10 cellular contexts compared by ENCODE assay signal in the genomic region with DNA sequence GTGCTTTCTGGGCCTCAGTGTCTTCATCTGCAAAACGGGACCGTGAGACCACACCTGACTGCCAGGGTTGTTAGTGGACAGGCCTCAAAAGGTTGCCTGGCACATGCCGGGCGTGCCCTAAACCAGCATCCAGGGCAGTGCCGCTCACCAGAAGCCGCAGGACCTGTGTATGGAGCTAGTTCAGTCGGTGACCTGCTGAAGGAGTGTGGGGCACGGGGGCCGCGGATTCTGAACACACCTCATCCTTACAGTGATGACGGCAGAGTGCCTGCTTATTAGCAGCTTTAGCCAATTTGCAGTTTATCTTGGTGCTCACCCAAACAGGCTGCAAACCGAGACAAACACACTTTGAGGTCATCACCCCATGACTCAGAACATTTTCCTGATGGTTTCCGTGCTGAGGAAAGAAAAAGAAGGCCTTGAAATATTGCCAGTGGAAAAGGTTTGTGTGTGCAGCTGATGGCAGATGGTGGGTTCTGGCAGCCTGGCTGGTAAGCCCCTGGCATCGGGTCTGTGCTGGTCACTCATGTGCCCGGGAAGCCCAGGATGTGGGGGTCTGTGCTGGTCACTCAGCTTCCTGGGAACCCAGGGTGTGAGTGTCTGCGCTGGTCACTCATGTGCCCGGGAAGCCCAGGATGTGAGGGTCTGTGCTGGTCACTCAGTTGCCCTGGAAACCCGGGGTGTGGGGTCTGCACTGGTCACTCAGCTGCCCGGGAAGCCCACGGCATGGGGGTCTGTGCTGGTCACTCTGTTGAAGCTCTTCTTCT.
A peak's percentile ranks its signal among the peaks of the same experiment; 100 is the strongest.
DNase-seq lines count a peak whose midpoint lies in the region; ATAC-seq and TF ChIP-seq lines count a peak whose summit lies in the region.
"Had no signal": no experiment of that assay in that cellular context is flagged by ENCODE, and none has a peak within 500 bp of the region (broad histone marks: within the 10 kb centered on the region; RNA-seq: fewer than 3 reads in every experiment).

No MANE protein-coding gene starts in this region.

- no peak overlapping the region for H3K4ac ChIP-seq in IMR-90 (ENCODE audit: low read depth, low read length)

- H2BK15ac ChIP-seq in IMR-90 (ENCODE audit: low read depth, low read length), result no peak overlapping the region

- no peak overlapping the region for H3K18ac ChIP-seq in IMR-90 (ENCODE audit: low read depth, low read length)

- 49% methylated on average over 14 of the region's 20 CpGs; no CpG with 5 or more reads in 1 of the 2 experiments for WGBS in IMR-90 (ENCODE audit: extremely low coverage in 2 of 2, insufficient read length in 1 of 2), 2 experiments

- H4K20me1 ChIP-seq in IMR-90 (ENCODE audit: insufficient read depth, low read length), result no peaks in the 10 kb centered on the region

- CTCF ChIA-PET in IMR-90 (lab: Yijun Ruan, JAX), result no interaction called here

- H3K56ac ChIP-seq in IMR-90 (ENCODE audit: extremely low read depth, insufficient read depth, low read length), result no peak overlapping the region

- ATAC-seq in IMR-90 (ENCODE audit: low read depth) (0 out of 2 replicates have a peak, but pooled peaks have one; percentile 17), HG03045 (IDR thresholded peaks at IDR 0.05; ENCODE audit: unreplicated experiment) (no peak)

- dilution Hi-C loops in IMR-90 (cut with HindIII; ENCODE audit: low sequenced_read_pairs, unreplicated experiment), result no loop called here

- no peaks in the 10 kb centered on the region for H3K79me1 ChIP-seq in IMR-90 (ENCODE audit: low read depth in 1 of 2, low read length in 2 of 2)

- H3K36me3 ChIP-seq in IMR-90 (ENCODE audit: control insufficient read depth, insufficient read depth, low read length) (no peaks in the 10 kb centered on the region), Peyer's patch (no peaks in the 10 kb centered on the region)

- no peak for TF ChIP-seq POLR2A in IMR-90 (IDR thresholded peaks at IDR 0.05; ENCODE audit: low read depth, low read length)
- TF ChIP-seq POLR2A in Peyer's patch (IDR thresholded peaks at IDR 0.05), result no peak

- in situ Hi-C loops in IMR-90 (cut with MboI; ENCODE audit: low sequenced_read_pairs) (no loop called here), astrocyte of the spinal cord (cut with HindIII; ENCODE audit: low sequenced_read_pairs) (no loop called here)

- H4K5ac ChIP-seq in IMR-90 (ENCODE audit: low read depth, low read length), result no peak overlapping the region

- no peak overlapping the region for H3K4me2 ChIP-seq in IMR-90 (ENCODE audit: low read depth, low read length)

- DNase-seq in IMR-90 (peak; percentile 23), astrocyte of the spinal cord (ENCODE audit: low read depth, low spot score) (peak; percentile 62), iris pigment epithelial cell (ENCODE audit: low read depth) (peak; percentile 75), smooth muscle cell of the brain vasculature (ENCODE audit: low read depth, low spot score) (peak; percentile 6), Peyer's patch (no peak)
- DNase-seq in activated CD4-positive, alpha-beta T cell treated with anti-CD3 and anti-CD28 coated beads, Interleukin-2, amount 50 U/mL, for 48 hours, result no peak
- DNase-seq: activated CD8-positive, alpha-beta memory T cell treated with anti-CD3 and anti-CD28 coated beads, Interleukin-2, amount 50 U/mL, for 4 hours; central memory CD4-positive, alpha-beta T cell; NCI-H2227 treated with DMSO at 0.1 percent for 48 hours had no signal

- peaks cover 39% of the 10 kb centered on the region for H3K9me3 ChIP-seq in IMR-90 (ENCODE audit: control insufficient read depth, insufficient read depth, low read length)
- H3K9me3 ChIP-seq in Peyer's patch, result no peaks in the 10 kb centered on the region

- no peak overlapping the region for H3K14ac ChIP-seq in IMR-90 (replicated peaks; ENCODE audit: low read depth, low read length)

- no peak overlapping the region for H2AK9ac ChIP-seq in IMR-90 (replicated peaks; ENCODE audit: low read depth, low read length, poor library complexity)

- H2AFZ ChIP-seq in IMR-90 (replicated peaks; ENCODE audit: low read length, poor library complexity), result no peak overlapping the region

- no peak overlapping the region for H3K23ac ChIP-seq in IMR-90 (ENCODE audit: low read depth, low read length)

- intact Hi-C loops in IMR-90 (cut with micrococcal nuclease), result no loop called here

- no peak overlapping the region for H3K27ac ChIP-seq in IMR-90 (ENCODE audit: insufficient read depth, low read length)
- H3K27ac ChIP-seq in Peyer's patch, result peak overlapping the region in 2 of 4 donors; percentile 35 to 54

- TF ChIP-seq CTCF in IMR-90 (conservative IDR thresholded peaks at IDR 0.05; ENCODE audit: low read depth, low read length) (no peak), astrocyte of the spinal cord (IDR thresholded peaks at IDR 0.05; ENCODE audit: low read depth, low read length) (no peak), Peyer's patch (IDR thresholded peaks at IDR 0.05) (no peak)

- no peak overlapping the region for H2BK5ac ChIP-seq in IMR-90 (ENCODE audit: low read depth, low read length, poor library complexity, severe bottlenecking)

- no peaks in the 10 kb centered on the region for H3K27me3 ChIP-seq in IMR-90 (ENCODE audit: control insufficient read depth, insufficient read depth, low read length)
- H3K27me3 ChIP-seq in Peyer's patch, result no peaks in the 10 kb centered on the region

- H3K4me1 ChIP-seq in IMR-90 (ENCODE audit: control insufficient read depth, insufficient read depth, low read length) (no peaks in the 10 kb centered on the region; the same call in 1 of the 2 replicates), Peyer's patch (no peaks in the 10 kb centered on the region)

- BruUV-seq in IMR-90 (replicated peaks; lab: Mats Ljungman, UMichigan), result no TSS peak

- H3K4me3 ChIP-seq in IMR-90 (ENCODE audit: insufficient read depth, low read depth, low read length) (no peak overlapping the region), astrocyte of the spinal cord (ENCODE audit: low read depth, low read length) (no peak overlapping the region), Peyer's patch (no peak overlapping the region)

- no peak overlapping the region for H2AK5ac ChIP-seq in IMR-90 (ENCODE audit: low read depth, low read length)

- no peak overlapping the region for H3K9ac ChIP-seq in IMR-90 (ENCODE audit: low read depth, low read length)

- POLR2A ChIA-PET in IMR-90 (lab: Charles Lee; ENCODE audit: unreplicated experiment), result no interaction called here

- no peak overlapping the region for H4K8ac ChIP-seq in IMR-90 (ENCODE audit: low read depth in 2 of 2, low read length in 2 of 2)

- H4K91ac ChIP-seq in IMR-90 (ENCODE audit: insufficient read depth, low read depth, low read length), result no peak overlapping the region

- no peak for TF ChIP-seq RAD21 in IMR-90 (IDR thresholded peaks at IDR 0.05; ENCODE audit: low read length)

- no peak overlapping the region for H2BK20ac ChIP-seq in IMR-90 (ENCODE audit: low read depth, low read length)

- no peak overlapping the region for H2BK120ac ChIP-seq in IMR-90 (ENCODE audit: low read depth, low read length)

- H3K9me1 ChIP-seq in IMR-90 (ENCODE audit: insufficient read depth, low read length), result no peaks in the 10 kb centered on the region

TF ChIP-seq in IMR-90, 13 proteins besides CTCF, POLR2A, EP300 and RAD21:
- TF ChIP-seq CEBPB (IDR thresholded peaks at IDR 0.05; ENCODE audit: low read depth, low read length), result no peak
- TF ChIP-seq BHLHE40 (IDR thresholded peaks at IDR 0.05; ENCODE audit: low read depth, low read length), result peak; percentile 8; the same call in 1 of the 2 replicates
- no peak for TF ChIP-seq ELK1 (IDR thresholded peaks at IDR 0.05; ENCODE audit: borderline replicate concordance, low read depth, low read length)

Comparison
In these comparisons a context has a peak if more than half of its experiments do, and no peak if none do; other contexts are left out.
1. DNase-seq: peak in IMR-90 (single experiment), astrocyte of the spinal cord (single experiment), iris pigment epithelial cell (single experiment) and smooth muscle cell of the brain vasculature (single experiment); none in activated CD4-positive, alpha-beta T cell treated with anti-CD3 and anti-CD28 coated beads, Interleukin-2, amount 50 U/mL, for 48 hours (0 of 2) and Peyer's patch (0 of 3).